In the genomic region with DNA sequence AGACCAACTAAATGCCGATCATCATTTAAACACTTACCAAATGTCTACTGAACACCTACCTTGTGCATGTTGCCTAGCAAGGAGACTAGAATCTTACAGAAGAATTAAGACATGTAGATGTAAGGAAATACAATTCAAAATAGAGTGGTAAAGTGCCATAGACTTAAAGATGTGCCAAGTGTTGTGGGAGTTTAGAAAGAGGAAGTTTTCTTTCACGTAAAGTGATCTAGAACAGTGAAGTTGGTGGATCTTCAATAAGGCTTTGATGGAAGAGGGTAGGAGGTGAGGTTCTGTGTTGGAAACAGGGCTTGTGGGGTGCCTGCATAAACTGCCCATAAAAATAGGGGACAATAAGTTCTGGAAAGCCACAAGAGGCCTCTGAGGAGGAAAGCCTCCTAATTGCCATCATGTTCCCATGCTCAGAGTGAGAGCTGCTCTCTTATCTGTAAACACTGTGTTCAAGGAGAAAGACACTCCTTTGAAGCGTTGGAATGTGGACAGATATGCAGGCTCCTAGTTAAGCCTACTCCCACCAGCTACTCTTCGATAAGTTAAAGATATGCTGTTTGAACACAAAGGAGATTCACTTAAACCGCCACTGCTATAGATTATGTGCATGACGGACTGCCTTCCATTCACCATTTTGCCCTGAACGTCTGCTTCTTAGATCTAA, we compare ENCODE assay signal across 1 cellular context.
A peak's percentile ranks its signal among the peaks of the same experiment; 100 is the strongest.
TF ChIP-seq lines count a peak whose summit lies in the region.

No MANE protein-coding gene starts in this region.

TF ChIP-seq in K562, 482 proteins besides CTCF, POLR2A, EP300 and RAD21 (continued from another document and continues in another):
- TF ChIP-seq, protein P1, sequence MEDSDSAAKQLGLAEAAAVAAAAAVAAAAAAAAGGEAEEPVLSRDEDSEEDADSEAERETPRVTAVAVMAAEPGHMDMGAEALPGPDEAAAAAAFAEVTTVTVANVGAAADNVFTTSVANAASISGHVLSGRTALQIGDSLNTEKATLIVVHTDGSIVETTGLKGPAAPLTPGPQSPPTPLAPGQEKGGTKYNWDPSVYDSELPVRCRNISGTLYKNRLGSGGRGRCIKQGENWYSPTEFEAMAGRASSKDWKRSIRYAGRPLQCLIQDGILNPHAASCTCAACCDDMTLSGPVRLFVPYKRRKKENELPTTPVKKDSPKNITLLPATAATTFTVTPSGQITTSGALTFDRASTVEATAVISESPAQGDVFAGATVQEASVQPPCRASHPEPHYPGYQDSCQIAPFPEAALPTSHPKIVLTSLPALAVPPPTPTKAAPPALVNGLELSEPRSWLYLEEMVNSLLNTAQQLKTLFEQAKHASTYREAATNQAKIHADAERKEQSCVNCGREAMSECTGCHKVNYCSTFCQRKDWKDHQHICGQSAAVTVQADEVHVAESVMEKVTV (CRISPR knock-in tag; IDR thresholded peaks at IDR 0.05), result 0 out of 2 replicates have a peak, but pooled peaks have one; percentile 35
- TF ChIP-seq, protein P2, sequence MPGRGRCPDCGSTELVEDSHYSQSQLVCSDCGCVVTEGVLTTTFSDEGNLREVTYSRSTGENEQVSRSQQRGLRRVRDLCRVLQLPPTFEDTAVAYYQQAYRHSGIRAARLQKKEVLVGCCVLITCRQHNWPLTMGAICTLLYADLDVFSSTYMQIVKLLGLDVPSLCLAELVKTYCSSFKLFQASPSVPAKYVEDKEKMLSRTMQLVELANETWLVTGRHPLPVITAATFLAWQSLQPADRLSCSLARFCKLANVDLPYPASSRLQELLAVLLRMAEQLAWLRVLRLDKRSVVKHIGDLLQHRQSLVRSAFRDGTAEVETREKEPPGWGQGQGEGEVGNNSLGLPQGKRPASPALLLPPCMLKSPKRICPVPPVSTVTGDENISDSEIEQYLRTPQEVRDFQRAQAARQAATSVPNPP (IDR thresholded peaks at IDR 0.05; ENCODE audit: borderline replicate concordance, insufficient read depth, insufficient read length), result no peak
- TF ChIP-seq ZNF224 (CRISPR knock-in tag; IDR thresholded peaks at IDR 0.05), result no peak
- TF ChIP-seq, protein P3, sequence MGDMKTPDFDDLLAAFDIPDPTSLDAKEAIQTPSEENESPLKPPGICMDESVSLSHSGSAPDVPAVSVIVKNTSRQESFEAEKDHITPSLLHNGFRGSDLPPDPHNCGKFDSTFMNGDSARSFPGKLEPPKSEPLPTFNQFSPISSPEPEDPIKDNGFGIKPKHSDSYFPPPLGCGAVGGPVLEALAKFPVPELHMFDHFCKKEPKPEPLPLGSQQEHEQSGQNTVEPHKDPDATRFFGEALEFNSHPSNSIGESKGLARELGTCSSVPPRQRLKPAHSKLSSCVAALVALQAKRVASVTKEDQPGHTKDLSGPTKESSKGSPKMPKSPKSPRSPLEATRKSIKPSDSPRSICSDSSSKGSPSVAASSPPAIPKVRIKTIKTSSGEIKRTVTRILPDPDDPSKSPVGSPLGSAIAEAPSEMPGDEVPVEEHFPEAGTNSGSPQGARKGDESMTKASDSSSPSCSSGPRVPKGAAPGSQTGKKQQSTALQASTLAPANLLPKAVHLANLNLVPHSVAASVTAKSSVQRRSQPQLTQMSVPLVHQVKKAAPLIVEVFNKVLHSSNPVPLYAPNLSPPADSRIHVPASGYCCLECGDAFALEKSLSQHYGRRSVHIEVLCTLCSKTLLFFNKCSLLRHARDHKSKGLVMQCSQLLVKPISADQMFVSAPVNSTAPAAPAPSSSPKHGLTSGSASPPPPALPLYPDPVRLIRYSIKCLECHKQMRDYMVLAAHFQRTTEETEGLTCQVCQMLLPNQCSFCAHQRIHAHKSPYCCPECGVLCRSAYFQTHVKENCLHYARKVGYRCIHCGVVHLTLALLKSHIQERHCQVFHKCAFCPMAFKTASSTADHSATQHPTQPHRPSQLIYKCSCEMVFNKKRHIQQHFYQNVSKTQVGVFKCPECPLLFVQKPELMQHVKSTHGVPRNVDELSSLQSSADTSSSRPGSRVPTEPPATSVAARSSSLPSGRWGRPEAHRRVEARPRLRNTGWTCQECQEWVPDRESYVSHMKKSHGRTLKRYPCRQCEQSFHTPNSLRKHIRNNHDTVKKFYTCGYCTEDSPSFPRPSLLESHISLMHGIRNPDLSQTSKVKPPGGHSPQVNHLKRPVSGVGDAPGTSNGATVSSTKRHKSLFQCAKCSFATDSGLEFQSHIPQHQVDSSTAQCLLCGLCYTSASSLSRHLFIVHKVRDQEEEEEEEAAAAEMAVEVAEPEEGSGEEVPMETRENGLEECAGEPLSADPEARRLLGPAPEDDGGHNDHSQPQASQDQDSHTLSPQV (IDR thresholded peaks at IDR 0.05), result peak; percentile 23; the same call in 1 of the 2 replicates
- TF ChIP-seq HMGN3 (IDR thresholded peaks at IDR 0.05; ENCODE audit: borderline replicate concordance, extremely low read depth, insufficient read length, low read depth, low read length), result peak; percentile 27
- TF ChIP-seq HNRNPH1 (optimal IDR thresholded peaks at IDR 0.05; ENCODE audit: low read depth, low read length), result no peak
- no peak for TF ChIP-seq RFX1 (IDR thresholded peaks at IDR 0.05)
- no peak for TF ChIP-seq CHD2 (IDR thresholded peaks at IDR 0.05; ENCODE audit: low read depth, low read length)
- TF ChIP-seq BRCA1 (IDR thresholded peaks at IDR 0.05), result no peak
- TF ChIP-seq BRCA1 (CRISPR knock-in tag; IDR thresholded peaks at IDR 0.05), result no peak
- no peak for TF ChIP-seq TAF1 (IDR thresholded peaks at IDR 0.05; ENCODE audit: control insufficient read depth, extremely low read depth, insufficient read depth, low read length, severe bottlenecking)
- peak; percentile 51 for TF ChIP-seq HDAC3 (IDR thresholded peaks at IDR 0.05; ENCODE audit: borderline replicate concordance, partially characterized antibody)
- peak; percentile 74 for TF ChIP-seq POLR2AphosphoS5 (IDR thresholded peaks at IDR 0.05; ENCODE audit: control insufficient read depth, insufficient read depth, low read depth, low read length)
- TF ChIP-seq, protein P4, sequence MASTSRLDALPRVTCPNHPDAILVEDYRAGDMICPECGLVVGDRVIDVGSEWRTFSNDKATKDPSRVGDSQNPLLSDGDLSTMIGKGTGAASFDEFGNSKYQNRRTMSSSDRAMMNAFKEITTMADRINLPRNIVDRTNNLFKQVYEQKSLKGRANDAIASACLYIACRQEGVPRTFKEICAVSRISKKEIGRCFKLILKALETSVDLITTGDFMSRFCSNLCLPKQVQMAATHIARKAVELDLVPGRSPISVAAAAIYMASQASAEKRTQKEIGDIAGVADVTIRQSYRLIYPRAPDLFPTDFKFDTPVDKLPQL (IDR thresholded peaks at IDR 0.05; ENCODE audit: extremely low read depth, insufficient read length), result no peak
- TF ChIP-seq, protein P5, sequence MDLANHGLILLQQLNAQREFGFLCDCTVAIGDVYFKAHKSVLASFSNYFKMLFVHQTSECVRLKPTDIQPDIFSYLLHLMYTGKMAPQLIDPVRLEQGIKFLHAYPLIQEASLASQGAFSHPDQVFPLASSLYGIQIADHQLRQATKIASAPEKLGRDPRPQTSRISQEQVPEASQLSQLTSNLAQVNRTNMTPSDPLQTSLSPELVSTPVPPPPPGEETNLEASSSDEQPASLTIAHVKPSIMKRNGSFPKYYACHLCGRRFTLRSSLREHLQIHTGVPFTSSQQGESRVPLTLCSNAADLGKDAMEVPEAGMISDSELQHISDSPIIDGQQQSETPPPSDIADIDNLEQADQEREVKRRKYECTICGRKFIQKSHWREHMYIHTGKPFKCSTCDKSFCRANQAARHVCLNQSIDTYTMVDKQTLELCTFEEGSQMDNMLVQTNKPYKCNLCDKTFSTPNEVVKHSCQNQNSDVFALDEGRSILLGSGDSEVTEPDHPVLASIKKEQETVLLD (IDR thresholded peaks at IDR 0.05), result no peak
- TF ChIP-seq, protein P6, sequence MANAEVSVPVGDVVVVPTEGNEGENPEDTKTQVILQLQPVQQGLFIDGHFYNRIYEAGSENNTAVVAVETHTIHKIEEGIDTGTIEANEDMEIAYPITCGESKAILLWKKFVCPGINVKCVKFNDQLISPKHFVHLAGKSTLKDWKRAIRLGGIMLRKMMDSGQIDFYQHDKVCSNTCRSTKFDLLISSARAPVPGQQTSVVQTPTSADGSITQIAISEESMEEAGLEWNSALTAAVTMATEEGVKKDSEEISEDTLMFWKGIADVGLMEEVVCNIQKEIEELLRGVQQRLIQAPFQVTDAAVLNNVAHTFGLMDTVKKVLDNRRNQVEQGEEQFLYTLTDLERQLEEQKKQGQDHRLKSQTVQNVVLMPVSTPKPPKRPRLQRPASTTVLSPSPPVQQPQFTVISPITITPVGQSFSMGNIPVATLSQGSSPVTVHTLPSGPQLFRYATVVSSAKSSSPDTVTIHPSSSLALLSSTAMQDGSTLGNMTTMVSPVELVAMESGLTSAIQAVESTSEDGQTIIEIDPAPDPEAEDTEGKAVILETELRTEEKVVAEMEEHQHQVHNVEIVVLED (CRISPR knock-in tag; IDR thresholded peaks at IDR 0.05), result no peak
- TF ChIP-seq, protein P7, sequence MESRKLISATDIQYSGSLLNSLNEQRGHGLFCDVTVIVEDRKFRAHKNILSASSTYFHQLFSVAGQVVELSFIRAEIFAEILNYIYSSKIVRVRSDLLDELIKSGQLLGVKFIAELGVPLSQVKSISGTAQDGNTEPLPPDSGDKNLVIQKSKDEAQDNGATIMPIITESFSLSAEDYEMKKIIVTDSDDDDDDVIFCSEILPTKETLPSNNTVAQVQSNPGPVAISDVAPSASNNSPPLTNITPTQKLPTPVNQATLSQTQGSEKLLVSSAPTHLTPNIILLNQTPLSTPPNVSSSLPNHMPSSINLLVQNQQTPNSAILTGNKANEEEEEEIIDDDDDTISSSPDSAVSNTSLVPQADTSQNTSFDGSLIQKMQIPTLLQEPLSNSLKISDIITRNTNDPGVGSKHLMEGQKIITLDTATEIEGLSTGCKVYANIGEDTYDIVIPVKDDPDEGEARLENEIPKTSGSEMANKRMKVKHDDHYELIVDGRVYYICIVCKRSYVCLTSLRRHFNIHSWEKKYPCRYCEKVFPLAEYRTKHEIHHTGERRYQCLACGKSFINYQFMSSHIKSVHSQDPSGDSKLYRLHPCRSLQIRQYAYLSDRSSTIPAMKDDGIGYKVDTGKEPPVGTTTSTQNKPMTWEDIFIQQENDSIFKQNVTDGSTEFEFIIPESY (CRISPR knock-in tag; IDR thresholded peaks at IDR 0.05), result no peak
- TF ChIP-seq, protein P8, sequence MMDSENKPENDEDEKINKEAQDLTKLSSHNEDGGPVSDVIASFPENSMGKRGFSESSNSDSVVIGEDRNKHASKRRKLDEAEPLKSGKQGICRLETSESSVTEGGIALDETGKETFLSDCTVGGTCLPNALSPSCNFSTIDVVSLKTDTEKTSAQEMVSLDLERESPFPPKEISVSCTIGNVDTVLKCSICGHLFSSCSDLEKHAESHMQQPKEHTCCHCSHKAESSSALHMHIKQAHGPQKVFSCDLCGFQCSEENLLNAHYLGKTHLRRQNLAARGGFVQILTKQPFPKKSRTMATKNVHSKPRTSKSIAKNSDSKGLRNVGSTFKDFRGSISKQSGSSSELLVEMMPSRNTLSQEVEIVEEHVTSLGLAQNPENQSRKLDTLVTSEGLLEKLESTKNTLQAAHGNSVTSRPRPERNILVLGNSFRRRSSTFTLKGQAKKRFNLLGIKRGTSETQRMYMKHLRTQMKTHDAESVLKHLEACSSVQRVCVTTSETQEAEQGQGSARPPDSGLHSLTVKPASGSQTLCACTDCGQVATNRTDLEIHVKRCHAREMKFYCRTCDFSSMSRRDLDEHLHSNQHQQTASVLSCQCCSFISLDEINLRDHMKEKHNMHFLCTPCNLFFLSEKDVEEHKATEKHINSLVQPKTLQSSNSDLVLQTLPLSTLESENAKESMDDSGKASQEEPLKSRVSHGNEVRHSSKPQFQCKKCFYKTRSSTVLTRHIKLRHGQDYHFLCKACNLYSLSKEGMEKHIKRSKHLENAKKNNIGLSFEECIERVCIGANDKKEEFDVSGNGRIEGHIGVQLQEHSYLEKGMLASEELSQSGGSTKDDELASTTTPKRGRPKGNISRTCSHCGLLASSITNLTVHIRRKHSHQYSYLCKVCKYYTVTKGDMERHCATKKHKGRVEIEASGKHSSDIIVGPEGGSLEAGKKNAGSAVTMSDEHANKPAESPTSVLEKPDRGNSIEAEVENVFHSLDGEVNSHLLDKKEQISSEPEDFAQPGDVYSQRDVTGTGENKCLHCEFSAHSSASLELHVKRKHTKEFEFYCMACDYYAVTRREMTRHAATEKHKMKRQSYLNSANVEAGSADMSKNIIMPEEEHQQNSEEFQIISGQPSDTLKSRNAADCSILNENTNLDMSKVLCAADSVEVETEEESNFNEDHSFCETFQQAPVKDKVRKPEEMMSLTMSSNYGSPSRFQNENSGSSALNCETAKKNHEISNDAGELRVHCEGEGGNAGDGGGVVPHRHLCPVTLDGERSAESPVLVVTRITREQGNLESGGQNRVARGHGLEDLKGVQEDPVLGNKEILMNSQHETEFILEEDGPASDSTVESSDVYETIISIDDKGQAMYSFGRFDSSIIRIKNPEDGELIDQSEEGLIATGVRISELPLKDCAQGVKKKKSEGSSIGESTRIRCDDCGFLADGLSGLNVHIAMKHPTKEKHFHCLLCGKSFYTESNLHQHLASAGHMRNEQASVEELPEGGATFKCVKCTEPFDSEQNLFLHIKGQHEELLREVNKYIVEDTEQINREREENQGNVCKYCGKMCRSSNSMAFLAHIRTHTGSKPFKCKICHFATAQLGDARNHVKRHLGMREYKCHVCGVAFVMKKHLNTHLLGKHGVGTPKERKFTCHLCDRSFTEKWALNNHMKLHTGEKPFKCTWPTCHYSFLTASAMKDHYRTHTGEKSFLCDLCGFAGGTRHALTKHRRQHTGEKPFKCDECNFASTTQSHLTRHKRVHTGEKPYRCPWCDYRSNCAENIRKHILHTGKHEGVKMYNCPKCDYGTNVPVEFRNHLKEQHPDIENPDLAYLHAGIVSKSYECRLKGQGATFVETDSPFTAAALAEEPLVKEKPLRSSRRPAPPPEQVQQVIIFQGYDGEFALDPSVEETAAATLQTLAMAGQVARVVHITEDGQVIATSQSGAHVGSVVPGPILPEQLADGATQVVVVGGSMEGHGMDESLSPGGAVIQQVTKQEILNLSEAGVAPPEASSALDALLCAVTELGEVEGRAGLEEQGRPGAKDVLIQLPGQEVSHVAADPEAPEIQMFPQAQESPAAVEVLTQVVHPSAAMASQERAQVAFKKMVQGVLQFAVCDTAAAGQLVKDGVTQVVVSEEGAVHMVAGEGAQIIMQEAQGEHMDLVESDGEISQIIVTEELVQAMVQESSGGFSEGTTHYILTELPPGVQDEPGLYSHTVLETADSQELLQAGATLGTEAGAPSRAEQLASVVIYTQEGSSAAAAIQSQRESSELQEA (IDR thresholded peaks at IDR 0.05; ENCODE audit: low read depth), result no peak
- no peak for TF ChIP-seq SIN3B (IDR thresholded peaks at IDR 0.05; ENCODE audit: low read depth)
- no peak for TF ChIP-seq RUNX1 (IDR thresholded peaks at IDR 0.05; ENCODE audit: low read depth)
